ENCODE assay signal across 1 cellular context in genomic region chr2:74503506-74504475, GRCh38.
TF ChIP-seq lines count a peak whose summit lies in the region.

No MANE protein-coding gene starts in this region.

TF ChIP-seq in endothelial cell of umbilical vein, 7 proteins besides CTCF, POLR2A, EP300 and RAD21 (continued from another document):
- TF ChIP-seq MAX (IDR thresholded peaks at IDR 0.05; ENCODE audit: insufficient read depth, insufficient read length) (no peak), EZH2 (IDR thresholded peaks at IDR 0.05; ENCODE audit: borderline replicate concordance, low read depth, low read length, severe bottlenecking) (no peak), MYC (IDR thresholded peaks at IDR 0.05; ENCODE audit: low read depth, low read length) (no peak), JUN (IDR thresholded peaks at IDR 0.05; ENCODE audit: borderline replicate concordance, insufficient read depth, insufficient read length, low read depth) (no peak), GATA2 (IDR thresholded peaks at IDR 0.05; ENCODE audit: insufficient read depth, insufficient read length, low read depth, low read length) (no peak), POLR2AphosphoS5 (IDR thresholded peaks at IDR 0.05; ENCODE audit: insufficient read depth, low read depth, low read length) (no peak)
